In the genomic region with DNA sequence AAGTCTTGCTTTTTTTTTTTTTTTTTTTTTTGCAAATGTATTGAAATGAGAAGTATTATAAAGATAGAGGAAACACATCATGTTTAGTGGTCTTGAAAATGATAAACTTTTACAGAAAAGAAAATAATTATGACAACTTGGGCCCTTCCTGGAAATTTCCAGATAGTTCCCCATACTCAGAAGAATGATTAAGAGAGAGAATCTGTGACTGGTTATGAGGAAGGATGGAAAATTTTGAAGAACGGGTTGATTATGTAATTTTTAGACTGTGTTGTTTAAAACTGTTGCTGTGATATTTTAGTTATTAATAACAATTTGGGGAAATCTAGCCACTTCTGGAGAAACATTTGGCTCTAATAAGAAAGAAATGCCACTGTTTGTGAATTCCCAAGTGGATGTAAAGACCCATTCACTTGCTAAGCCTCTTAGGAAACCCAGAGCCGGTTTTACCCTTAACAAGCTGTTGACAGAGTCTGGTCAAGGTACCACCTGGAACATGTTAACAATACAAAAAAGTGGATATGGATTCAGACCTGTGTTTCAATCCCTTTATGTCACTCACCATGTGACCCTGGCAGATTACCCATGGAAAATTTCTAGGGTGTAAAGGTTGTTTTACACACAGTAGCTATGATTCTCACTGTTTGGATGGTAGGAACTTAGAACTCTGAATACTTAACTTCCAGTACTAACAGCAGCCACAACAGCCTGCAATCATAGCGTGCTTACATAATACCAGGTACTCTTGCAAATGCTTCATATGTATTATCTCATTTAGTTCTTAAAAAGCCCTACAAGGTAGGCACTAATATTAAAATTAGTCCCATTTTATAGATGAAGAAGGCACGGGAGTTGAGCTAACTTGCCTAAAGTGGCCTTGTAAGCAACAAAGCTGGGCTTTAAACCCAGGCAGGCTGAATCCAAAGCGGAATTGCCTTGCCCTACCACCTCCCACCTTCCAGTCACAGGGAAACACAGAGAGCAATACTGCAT, we compare ENCODE assay signal across 10 cellular contexts. TPM values are rescaled to one million over a fixed set of nuclear protein-coding genes. Genes with fewer than 3 reads are reported as not detected.
DNase-seq lines count a peak whose midpoint lies in the region; ATAC-seq, FAIRE-seq and TF ChIP-seq lines count a peak whose summit lies in the region.
"Had no signal": no experiment of that assay in that cellular context is flagged by ENCODE, and none has a peak within 500 bp of the region (broad histone marks: within the 10 kb centered on the region; RNA-seq: fewer than 3 reads in every experiment).

No MANE protein-coding gene starts in this region.

- peaks cover 14% of the 10 kb centered on the region for H3K36me3 Mint-ChIP-seq in activated CD8-positive, alpha-beta T cell treated with anti-CD3 and anti-CD28 coated beads for 36 hours (ENCODE audit: low read depth)
- peaks cover 22% of the 10 kb centered on the region for H3K36me3 Mint-ChIP-seq in activated CD8-positive, alpha-beta T cell treated with anti-CD3 and anti-CD28 coated beads, Interleukin-2, amount 10 ng/mL, durations not matched to agents 7 days and 5 days (ENCODE audit: low read depth)
- H3K36me3 Mint-ChIP-seq in activated CD4-positive, alpha-beta memory T cell treated with anti-CD3 and anti-CD28 coated beads for 36 hours = peaks cover 38% of the 10 kb centered on the region
- peaks cover 23% of the 10 kb centered on the region for H3K36me3 Mint-ChIP-seq in osteocyte (ENCODE audit: unreplicated experiment)

- no peaks in the 10 kb centered on the region for H3K9me3 ChIP-seq in HepG2 (ENCODE audit: low read length)
- H3K9me3 ChIP-seq in testis = no peaks in the 10 kb centered on the region

- no TSS peak for BruUV-seq in HepG2 (replicated peaks; lab: Mats Ljungman, UMichigan)

- in situ Hi-C loops in HepG2 (cut with HindIII; ENCODE audit: extremely low pct_ligation_motif_present, low pct_unique_long_range_greater_than_20kb) = loop anchor here (5.0 kb wide), 2 partner anchors 33 to 42 kb away; partner anchors contain the start of gene ZBTB38

- H3K9ac ChIP-seq in HepG2 (ENCODE audit: insufficient read depth, low read depth, low read length) = peak overlapping the region; percentile 57

- no peak for TF ChIP-seq CTCF in activated CD8-positive, alpha-beta T cell treated with anti-CD3 and anti-CD28 coated beads for 36 hours (IDR thresholded peaks at IDR 0.05)
- no peak for TF ChIP-seq CTCF in HepG2 (CRISPR knock-in tag; IDR thresholded peaks at IDR 0.05)
- TF ChIP-seq CTCF in testis (IDR thresholded peaks at IDR 0.05) = no peak
- no peak for TF ChIP-seq CTCF in osteocyte (IDR thresholded peaks at IDR 0.05)

- peaks cover 4% of the 10 kb centered on the region for H3K9me3 Mint-ChIP-seq in activated CD8-positive, alpha-beta T cell treated with anti-CD3 and anti-CD28 coated beads for 36 hours
- peaks cover 7% of the 10 kb centered on the region for H3K9me3 Mint-ChIP-seq in activated CD8-positive, alpha-beta T cell treated with anti-CD3 and anti-CD28 coated beads, Interleukin-2, amount 10 ng/mL, durations not matched to agents 7 days and 5 days (ENCODE audit: insufficient read depth)
- peaks cover 15% of the 10 kb centered on the region for H3K9me3 Mint-ChIP-seq in activated CD4-positive, alpha-beta memory T cell treated with anti-CD3 and anti-CD28 coated beads for 36 hours
- peaks cover 16% of the 10 kb centered on the region for H3K9me3 Mint-ChIP-seq in osteocyte (ENCODE audit: unreplicated experiment)

- 10% methylated on average over 5 of the region's 5 CpGs for WGBS in HepG2 (ENCODE audit: low lambda C conversion rate)
- WGBS in testis, 2 donors = 63 to 77% methylated on average over 5 of the region's 5 CpGs

- POLR2A ChIA-PET in activated CD8-positive, alpha-beta T cell treated with anti-CD3 and anti-CD28 coated beads for 36 hours (lab: Charles Lee) = interaction anchor here (0.8 to 2.2 kb wide), 4 partner anchors 10 to 32 kb away, joined by 3 to 9 read pairs (median 6); no protein-coding TSS in a partner anchor
- POLR2A ChIA-PET in activated CD8-positive, alpha-beta T cell treated with anti-CD3 and anti-CD28 coated beads, Interleukin-2, amount 10 ng/mL, durations not matched to agents 7 days and 5 days (lab: Charles Lee) = interaction anchor here (1.0 to 1.2 kb wide), 2 partner anchors 12 to 88 kb away, joined by 3 to 4 read pairs; no protein-coding TSS in a partner anchor
- POLR2A ChIA-PET in activated CD4-positive, alpha-beta memory T cell treated with anti-CD3 and anti-CD28 coated beads for 36 hours (lab: Charles Lee) = interaction anchor here (0.6 to 4.1 kb wide), 9 partner anchors 8 to 89 kb away, joined by 3 to 49 read pairs (median 6); no protein-coding TSS in a partner anchor
- POLR2A ChIA-PET in HepG2 (lab: Yijun Ruan, JAX) = interaction anchor here (0.7 to 4.3 kb wide), 16 partner anchors 9 to 88 kb away, joined by 3 to 41 read pairs (median 4); partner anchors contain the start of gene ZBTB38

- TF ChIP-seq EP300 in HepG2 (IDR thresholded peaks at IDR 0.05; ENCODE audit: low read depth in 2 of 2, low read length in 2 of 2) (peak in 1 of 2 experiments; percentile 83; a peak in 2 of 4 replicates), HepG2 (CRISPR knock-in tag; IDR thresholded peaks at IDR 0.05; ENCODE audit: borderline replicate concordance) (peak; percentile 41; the same call in 1 of the 2 replicates)

- H2AFZ ChIP-seq in HepG2 (ENCODE audit: low read length) = no peak overlapping the region

- no peaks in the 10 kb centered on the region for H3K27me3 Mint-ChIP-seq in activated CD8-positive, alpha-beta T cell treated with anti-CD3 and anti-CD28 coated beads for 36 hours
- H3K27me3 Mint-ChIP-seq in activated CD8-positive, alpha-beta T cell treated with anti-CD3 and anti-CD28 coated beads, Interleukin-2, amount 10 ng/mL, durations not matched to agents 7 days and 5 days (ENCODE audit: low read depth) = no peaks in the 10 kb centered on the region
- H3K27me3 Mint-ChIP-seq in activated CD4-positive, alpha-beta memory T cell treated with anti-CD3 and anti-CD28 coated beads for 36 hours = no peaks in the 10 kb centered on the region
- no peaks in the 10 kb centered on the region for H3K27me3 Mint-ChIP-seq in osteocyte (ENCODE audit: unreplicated experiment)

- peaks cover 41% of the 10 kb centered on the region for H3K4me1 Mint-ChIP-seq in activated CD8-positive, alpha-beta T cell treated with anti-CD3 and anti-CD28 coated beads for 36 hours (ENCODE audit: low read depth)
- peaks cover 29% of the 10 kb centered on the region for H3K4me1 Mint-ChIP-seq in activated CD8-positive, alpha-beta T cell treated with anti-CD3 and anti-CD28 coated beads, Interleukin-2, amount 10 ng/mL, durations not matched to agents 7 days and 5 days (ENCODE audit: low read depth)
- peaks cover 52% of the 10 kb centered on the region for H3K4me1 Mint-ChIP-seq in activated CD4-positive, alpha-beta memory T cell treated with anti-CD3 and anti-CD28 coated beads for 36 hours (ENCODE audit: low read depth)
- H3K4me1 Mint-ChIP-seq in osteocyte (ENCODE audit: unreplicated experiment) = peaks cover 28% of the 10 kb centered on the region

- peaks cover 12 to 29% of the 10 kb centered on the region in 2 experiments for H3K36me3 ChIP-seq in HepG2 (replicated peaks in 1 of 2; ENCODE audit: control insufficient read depth in 1 of 2, insufficient read depth in 2 of 2, low read length in 2 of 2)
- H3K36me3 ChIP-seq in testis (ENCODE audit: low read depth, missing control alignments) = no peaks in the 10 kb centered on the region

- peak in 1 of 2 experiments; percentile 53; a peak in 1 of 4 replicates for TF ChIP-seq POLR2A in HepG2 (IDR thresholded peaks at IDR 0.05; ENCODE audit: insufficient read depth in 1 of 2, low read depth in 2 of 2, low read length in 2 of 2)
- no peak for TF ChIP-seq POLR2A in testis (IDR thresholded peaks at IDR 0.05)

- intact Hi-C loops in activated CD8-positive, alpha-beta T cell treated with anti-CD3 and anti-CD28 coated beads for 36 hours (cut with micrococcal nuclease) = loop anchor here (5.0 kb wide), 1 partner anchor 42 kb away; no protein-coding TSS in a partner anchor
- intact Hi-C loops in activated CD4-positive, alpha-beta memory T cell treated with anti-CD3 and anti-CD28 coated beads for 36 hours (cut with micrococcal nuclease) = loop anchor here (1.0 kb wide), 1 partner anchor 9 kb away; no protein-coding TSS in a partner anchor
- intact Hi-C loops in HepG2 (cut with micrococcal nuclease; ENCODE audit: unreplicated experiment) = loop anchor here (1.0 to 2.0 kb wide), 3 partner anchors 31 to 39 kb away; partner anchors contain the start of gene ZBTB38
- intact Hi-C loops in testis (cut with DNase I; ENCODE audit: low total_unique reads) = no loop called here

- peak overlapping the region; percentile 24 for H3K4me3 Mint-ChIP-seq in activated CD8-positive, alpha-beta T cell treated with anti-CD3 and anti-CD28 coated beads for 36 hours
- no peak overlapping the region for H3K4me3 Mint-ChIP-seq in activated CD8-positive, alpha-beta T cell treated with anti-CD3 and anti-CD28 coated beads, Interleukin-2, amount 10 ng/mL, durations not matched to agents 7 days and 5 days
- no peak overlapping the region for H3K4me3 Mint-ChIP-seq in activated CD4-positive, alpha-beta memory T cell treated with anti-CD3 and anti-CD28 coated beads for 36 hours
- no peak overlapping the region for H3K4me3 Mint-ChIP-seq in osteocyte (ENCODE audit: unreplicated experiment)

- H3K27me3 ChIP-seq in HepG2 (ENCODE audit: control insufficient read depth in 1 of 2, insufficient read depth in 2 of 2, low read length in 2 of 2) = no peaks in the 10 kb centered on the region; a peak in 1 of 5 replicates
- H3K27me3 ChIP-seq in testis = no peaks in the 10 kb centered on the region

- H4K20me1 ChIP-seq in HepG2 (ENCODE audit: insufficient read depth, low read length) = no peaks in the 10 kb centered on the region

- no peak for DNase-seq in activated CD8-positive, alpha-beta T cell treated with anti-CD3 and anti-CD28 coated beads for 36 hours
- DNase-seq in activated CD8-positive, alpha-beta T cell treated with anti-CD3 and anti-CD28 coated beads, Interleukin-2, amount 10 ng/mL, durations not matched to agents 7 days and 5 days = no peak
- no peak for DNase-seq in activated CD4-positive, alpha-beta memory T cell treated with anti-CD3 and anti-CD28 coated beads for 36 hours
- DNase-seq in HepG2 (ENCODE audit: low spot score) (peak; percentile 97), testis (no peak), osteocyte (ENCODE audit: extremely low spot score, unreplicated experiment) (no peak)
- DNase-seq: AML-193, NCI-H1436 had no signal

- ATAC-seq in activated CD8-positive, alpha-beta T cell treated with anti-CD3 and anti-CD28 coated beads for 36 hours = no peak
- ATAC-seq in activated CD8-positive, alpha-beta T cell treated with anti-CD3 and anti-CD28 coated beads, Interleukin-2, amount 10 ng/mL, durations not matched to agents 7 days and 5 days = no peak
- peak; percentile 83 for ATAC-seq in HepG2
- ATAC-seq in HG02981 (IDR thresholded peaks at IDR 0.05; ENCODE audit: unreplicated experiment) = no peak
- ATAC-seq in GM18517 (IDR thresholded peaks at IDR 0.05; ENCODE audit: unreplicated experiment) = no peak

- CTCF ChIA-PET in activated CD8-positive, alpha-beta T cell treated with anti-CD3 and anti-CD28 coated beads for 36 hours (lab: Charles Lee) = interaction anchor here (0.7 to 2.0 kb wide), 9 partner anchors 10 to 89 kb away, joined by 3 to 10 read pairs (median 5); no protein-coding TSS in a partner anchor
- CTCF ChIA-PET in activated CD8-positive, alpha-beta T cell treated with anti-CD3 and anti-CD28 coated beads, Interleukin-2, amount 10 ng/mL, durations not matched to agents 7 days and 5 days (lab: Charles Lee) = interaction anchor here (0.6 to 1.8 kb wide), 10 partner anchors 12 to 169 kb away, joined by 3 to 8 read pairs (median 5); partner anchors contain the start of gene PXYLP1
- CTCF ChIA-PET in activated CD4-positive, alpha-beta memory T cell treated with anti-CD3 and anti-CD28 coated beads for 36 hours (lab: Charles Lee) = interaction anchor here (0.5 to 2.2 kb wide), 10 partner anchors 9 to 89 kb away, joined by 3 to 13 read pairs (median 4); no protein-coding TSS in a partner anchor
- CTCF ChIA-PET in HepG2 (lab: Yijun Ruan, JAX; ENCODE audit: low intra/inter-chr PET ratio, low total read pairs) = no interaction called here

- H3K4me1 ChIP-seq in HepG2 (ENCODE audit: insufficient read depth, low read length) (peaks cover 52% of the 10 kb centered on the region), testis (peaks cover 19% of the 10 kb centered on the region)

- peak overlapping the region; percentile 69 for H3K27ac Mint-ChIP-seq in activated CD8-positive, alpha-beta T cell treated with anti-CD3 and anti-CD28 coated beads for 36 hours
- H3K27ac Mint-ChIP-seq in activated CD8-positive, alpha-beta T cell treated with anti-CD3 and anti-CD28 coated beads, Interleukin-2, amount 10 ng/mL, durations not matched to agents 7 days and 5 days = no peak overlapping the region
- H3K27ac Mint-ChIP-seq in activated CD4-positive, alpha-beta memory T cell treated with anti-CD3 and anti-CD28 coated beads for 36 hours = peak overlapping the region; percentile 70
- H3K27ac Mint-ChIP-seq in osteocyte (ENCODE audit: unreplicated experiment) = no peak overlapping the region

- peak overlapping the region; percentile 90 for H3K27ac ChIP-seq in HepG2 (ENCODE audit: extremely low read length, insufficient read depth, low read length)
- H3K27ac ChIP-seq in testis = peak overlapping the region; percentile 26 to 54

- peak; percentile 93 for FAIRE-seq in HepG2 (lab: Jason Lieb, UNC)

- no peak for TF ChIP-seq RAD21 in HepG2 (CRISPR knock-in tag; IDR thresholded peaks at IDR 0.05)

- peak overlapping the region; percentile 83 for H3K4me2 ChIP-seq in HepG2 (ENCODE audit: low read depth, low read length)

- H3K79me2 ChIP-seq in HepG2 (ENCODE audit: insufficient read depth, low read length) = peaks cover 22% of the 10 kb centered on the region

- H3K4me3 ChIP-seq in HepG2 (replicated peaks in 1 of 3; ENCODE audit: insufficient read depth in 1 of 3, low read depth in 2 of 3, low read length in 3 of 3) (peak overlapping the region in 2 of 3 experiments; percentile 15 to 46; a peak in 2 of 6 replicates), testis (no peak overlapping the region)

RNA-seq across cellular contexts. Expression of gene ZBTB38, which starts 32.0 kb away (rescaled TPM):
- total RNA-seq in activated CD8-positive, alpha-beta T cell treated with anti-CD3 and anti-CD28 coated beads for 36 hours = 10 to 100 TPM; 20.4 to 21.2 TPM
- 10 to 100 TPM; 27.8 to 29.6 TPM for total RNA-seq in activated CD8-positive, alpha-beta T cell treated with anti-CD3 and anti-CD28 coated beads, Interleukin-2, amount 10 ng/mL, durations not matched to agents 7 days and 5 days
- total RNA-seq in activated CD4-positive, alpha-beta memory T cell treated with anti-CD3 and anti-CD28 coated beads for 36 hours = 10 to 100 TPM; 64.7 to 66.4 TPM
- total RNA-seq in HepG2 (2016; rRNA removed; fragmentation: Illumina TruSeq; extraction: Trizol) (51.7 and 77.9 TPM in 2 replicates), testis (100 to 1,000 TPM; 131 to 167 TPM), osteocyte (41.8 and 43.9 TPM in 2 replicates)
- 8.0 and 8.8 TPM in 2 replicates for total RNA-seq in HepG2 (2016; cell fraction: cytosol; rRNA removed; fragmentation: Illumina TruSeq; extraction: Trizol; ENCODE audit: low read depth)
- total RNA-seq in HepG2 (2016; cell fraction: insoluble cytoplasmic fraction; rRNA removed; fragmentation: Illumina TruSeq; extraction: Trizol) = 47.2 and 73.5 TPM in 2 replicates
- 24.0 and 25.0 TPM in 2 replicates for total RNA-seq in HepG2 (2016; cell fraction: membrane; rRNA removed; fragmentation: Illumina TruSeq; extraction: Trizol)
- 50.9 and 56.2 TPM in 2 replicates for total RNA-seq in HepG2 (2016; cell fraction: nucleus; rRNA removed; fragmentation: Illumina TruSeq; extraction: Trizol)
- polyA plus RNA-seq in HepG2 (2011; rRNA removed) (20.4 and 26.8 TPM in 2 replicates), testis (ENCODE audit: insufficient read depth, low read depth, low replicate concordance) (66.7 TPM)
- 14.8 and 18.8 TPM in 2 replicates for polyA plus RNA-seq in HepG2 (2011; cell fraction: cytosol; rRNA removed)
- polyA plus RNA-seq in HepG2 (2011; cell fraction: nucleus; rRNA removed) = 26.0 and 30.5 TPM in 2 replicates
- 30.3 and 41.4 TPM in 2 replicates for polyA plus RNA-seq in HepG2 (2012)
- polyA plus RNA-seq in HepG2 (2016; cell fraction: cytosol; fragmentation: Illumina TruSeq; extraction: Trizol; ENCODE audit: low read depth) = 0.80 and 1.00 TPM in 2 replicates
- 32.5 and 33.4 TPM in 2 replicates for polyA plus RNA-seq in HepG2 (2016; cell fraction: insoluble cytoplasmic fraction; fragmentation: Illumina TruSeq; extraction: Trizol; ENCODE audit: low read depth)
- polyA plus RNA-seq in HepG2 (2016; cell fraction: membrane; fragmentation: Illumina TruSeq; extraction: Trizol; ENCODE audit: low read depth) = 2.7 and 3.4 TPM in 2 replicates
- polyA plus RNA-seq in HepG2 (2016; cell fraction: nucleus; fragmentation: Illumina TruSeq; extraction: Trizol; ENCODE audit: insufficient read depth, low read depth) = 35.8 and 35.9 TPM in 2 replicates
- 48.8 and 66.3 TPM in 2 replicates for polyA minus RNA-seq in HepG2 (2011; rRNA and poly(A)+ RNA removed; ENCODE audit: low replicate concordance)
- 52.1 and 52.3 TPM in 2 replicates for polyA minus RNA-seq in HepG2 (2011; cell fraction: cytosol; rRNA and poly(A)+ RNA removed)
- 130 and 149 TPM in 2 replicates for polyA minus RNA-seq in HepG2 (2011; cell fraction: nucleus; rRNA and poly(A)+ RNA removed)

Comparison
In these comparisons a context has a peak if more than half of its experiments do, and no peak if none do; other contexts are left out.
1. H3K27ac Mint-ChIP-seq: peak in activated CD8-positive, alpha-beta T cell treated with anti-CD3 and anti-CD28 coated beads for 36 hours (single experiment) and activated CD4-positive, alpha-beta memory T cell treated with anti-CD3 and anti-CD28 coated beads for 36 hours (single experiment); none in activated CD8-positive, alpha-beta T cell treated with anti-CD3 and anti-CD28 coated beads, Interleukin-2, amount 10 ng/mL, durations not matched to agents 7 days and 5 days (single experiment) and osteocyte (single experiment).
2. H3K4me3 ChIP-seq: peak in HepG2 (2 of 3); none in testis (0 of 2).